In genomic region chr9:88781500-88782391, GRCh38 we compare ENCODE assay signal across 11 cellular contexts.
A peak's percentile ranks its signal among the peaks of the same experiment; 100 is the strongest.
DNase-seq lines count a peak whose midpoint lies in the region; ATAC-seq and TF ChIP-seq lines count a peak whose summit lies in the region.
"Had no signal": no experiment of that assay in that cellular context is flagged by ENCODE, and none has a peak within 500 bp of the region (broad histone marks: within the 10 kb centered on the region; RNA-seq: fewer than 3 reads in every experiment).

No MANE protein-coding gene starts in this region.

- intact Hi-C loops in right lobe of liver (cut with DNase I) = no loop called here

- H3K4me3 ChIP-seq in ACC112 (ENCODE audit: low read depth, low read length) (no peak overlapping the region), right lobe of liver (no peak overlapping the region)

- no peak for TF ChIP-seq POLR2A in right lobe of liver (IDR thresholded peaks at IDR 0.05)

- H3K79me2 ChIP-seq in ACC112 (ENCODE audit: control insufficient read depth, insufficient read depth, low read length, unreplicated experiment) = no peaks in the 10 kb centered on the region

- H3K27me3 ChIP-seq in ACC112 (ENCODE audit: insufficient read depth, low read length) (no peaks in the 10 kb centered on the region), right lobe of liver (no peaks in the 10 kb centered on the region)

- peak in 1 of 4 donors; percentile 14 for TF ChIP-seq CTCF in right lobe of liver (IDR thresholded peaks at IDR 0.05)

- H3K9me3 ChIP-seq in right lobe of liver = no peaks in the 10 kb centered on the region

- H3K9me3 Mint-ChIP-seq in naive thymus-derived CD8-positive, alpha-beta T cell = no peaks in the 10 kb centered on the region
- H3K9me3 Mint-ChIP-seq: activated CD4-positive, alpha-beta memory T cell treated with anti-CD3 and anti-CD28 coated beads, Interleukin-2, amount 10 ng/mL, durations not matched to agents 7 days and 5 days had no signal

- H3K36me3 ChIP-seq in ACC112 (ENCODE audit: insufficient read depth, low read length) (no peaks in the 10 kb centered on the region), right lobe of liver (no peaks in the 10 kb centered on the region)

- H2AFZ ChIP-seq in ACC112 (ENCODE audit: low read length, unreplicated experiment) = no peak overlapping the region

- H3K4me1 Mint-ChIP-seq in naive thymus-derived CD8-positive, alpha-beta T cell = peaks cover 5 to 22% (median 8%) of the 10 kb centered on the region in 4 donors
- H3K4me1 Mint-ChIP-seq: activated CD4-positive, alpha-beta memory T cell treated with anti-CD3 and anti-CD28 coated beads, Interleukin-2, amount 10 ng/mL, durations not matched to agents 7 days and 5 days had no signal

- H3K4me1 ChIP-seq in ACC112 (ENCODE audit: control insufficient read depth, insufficient read depth, low read length, unreplicated experiment) (peaks cover 56% of the 10 kb centered on the region), right lobe of liver (no peaks in the 10 kb centered on the region)

- no peak overlapping the region for H3K27ac Mint-ChIP-seq in naive thymus-derived CD8-positive, alpha-beta T cell
- H3K27ac Mint-ChIP-seq: activated CD4-positive, alpha-beta memory T cell treated with anti-CD3 and anti-CD28 coated beads, Interleukin-2, amount 10 ng/mL, durations not matched to agents 7 days and 5 days had no signal

- peak; percentile 96 to 97 for DNase-seq in Kasumi-1 (lab: John Stamatoyannopoulos, UW)
- peak; percentile 70 for DNase-seq in brain pericyte (ENCODE audit: low read depth, low spot score)
- DNase-seq in right lobe of liver = no peak
- no peak for DNase-seq in naive thymus-derived CD8-positive, alpha-beta T cell
- no peak for DNase-seq in NCI-H2081 treated with DMSO at 0.1 percent for 48 hours (lab: John Stamatoyannopoulos, UW)
- DNase-seq in NCI-H2081 (lab: John Stamatoyannopoulos, UW) = no peak
- DNase-seq: activated CD4-positive, alpha-beta memory T cell treated with anti-CD3 and anti-CD28 coated beads, Interleukin-2, amount 10 ng/mL, durations not matched to agents 7 days and 5 days; DND-41; NCI-H146 had no signal

- ATAC-seq in right lobe of liver = peak; percentile 15 to 52 (median 42)
- ATAC-seq in naive thymus-derived CD8-positive, alpha-beta T cell = no peak
- ATAC-seq in GM21515 (IDR thresholded peaks at IDR 0.05; ENCODE audit: unreplicated experiment) = no peak

- H3K27ac ChIP-seq in ACC112 (ENCODE audit: low read depth, low read length) (peak overlapping the region; percentile 44), right lobe of liver (no peak overlapping the region)

- no peak overlapping the region for H3K4me3 Mint-ChIP-seq in naive thymus-derived CD8-positive, alpha-beta T cell
- H3K4me3 Mint-ChIP-seq: activated CD4-positive, alpha-beta memory T cell treated with anti-CD3 and anti-CD28 coated beads, Interleukin-2, amount 10 ng/mL, durations not matched to agents 7 days and 5 days had no signal

- WGBS in right lobe of liver (ENCODE audit: insufficient coverage, low coverage, low lambda C conversion rate, missing lambda C conversion rate) = 43% methylated on average over 7 of the region's 8 CpGs

- H3K27me3 Mint-ChIP-seq in naive thymus-derived CD8-positive, alpha-beta T cell = peaks cover 7 to 30% (median 16%) of the 10 kb centered on the region in 5 donors
- H3K27me3 Mint-ChIP-seq: activated CD4-positive, alpha-beta memory T cell treated with anti-CD3 and anti-CD28 coated beads, Interleukin-2, amount 10 ng/mL, durations not matched to agents 7 days and 5 days had no signal

- POLR2A ChIA-PET in naive thymus-derived CD8-positive, alpha-beta T cell (lab: Charles Lee) = no interaction called here

- H3K36me3 Mint-ChIP-seq in naive thymus-derived CD8-positive, alpha-beta T cell = no peaks in the 10 kb centered on the region

Comparison
In these comparisons a context has a peak if more than half of its experiments do, and no peak if none do; other contexts are left out.
1. DNase-seq: peak in Kasumi-1 (2 of 2) and brain pericyte (single experiment); none in right lobe of liver (0 of 3), naive thymus-derived CD8-positive, alpha-beta T cell (0 of 10), NCI-H2081 treated with DMSO at 0.1 percent for 48 hours (single experiment) and NCI-H2081 (0 of 2).
2. ATAC-seq: peak in right lobe of liver (4 of 4); none in naive thymus-derived CD8-positive, alpha-beta T cell (0 of 2) and GM21515 (single experiment).